12 cellular contexts compared by ENCODE assay signal in the genomic region with DNA sequence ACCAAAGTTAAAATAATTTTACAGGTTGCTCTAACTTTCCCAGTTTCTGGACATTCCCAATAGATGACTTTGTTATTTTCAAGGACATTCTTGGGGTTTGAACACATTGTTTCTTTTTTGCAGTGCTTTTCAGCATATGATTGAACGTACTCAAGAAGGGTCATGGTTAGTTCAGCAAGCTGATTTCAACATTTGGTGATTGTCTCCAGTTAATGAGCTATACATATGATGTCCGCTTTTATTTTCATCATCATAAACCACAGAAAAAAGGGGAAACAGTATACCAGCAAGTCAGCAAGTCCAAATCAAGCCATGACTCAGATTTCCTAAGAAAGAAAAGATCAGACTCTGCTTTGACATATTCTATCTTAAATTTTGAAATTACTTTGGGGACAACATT.
DNase-seq lines count a peak whose midpoint lies in the region; ATAC-seq and TF ChIP-seq lines count a peak whose summit lies in the region.
"Had no signal": no experiment of that assay in that cellular context is flagged by ENCODE, and none has a peak within 500 bp of the region (broad histone marks: within the 10 kb centered on the region; RNA-seq: fewer than 3 reads in every experiment).

No MANE protein-coding gene starts in this region.

- TF ChIP-seq CTCF in cardiac muscle cell (IDR thresholded peaks at IDR 0.05; ENCODE audit: low read depth, low read length), result no peak
- TF ChIP-seq CTCF in activated CD8-positive, alpha-beta T cell treated with anti-CD3 and anti-CD28 coated beads for 36 hours (IDR thresholded peaks at IDR 0.05), result no peak
- TF ChIP-seq CTCF in heart right ventricle (IDR thresholded peaks at IDR 0.05), result no peak
- TF ChIP-seq CTCF in upper lobe of left lung (IDR thresholded peaks at IDR 0.05), result no peak
- TF ChIP-seq CTCF in osteocyte (IDR thresholded peaks at IDR 0.05), result no peak

- no peak for TF ChIP-seq POLR2A in upper lobe of left lung (IDR thresholded peaks at IDR 0.05)

- DNase-seq in cardiac muscle cell (ENCODE audit: low read depth in 1 of 2, low spot score in 1 of 2) (peak in 1 of 2 donors; percentile 65), cardiac septum (ENCODE audit: low spot score) (no peak), heart right ventricle (no peak), upper lobe of left lung (no peak), osteocyte (ENCODE audit: extremely low spot score, unreplicated experiment) (no peak), D341Med (ENCODE audit: low spot score) (no peak)
- DNase-seq in activated CD8-positive, alpha-beta T cell treated with anti-CD3 and anti-CD28 coated beads for 36 hours, result no peak
- DNase-seq: activated CD4-positive, alpha-beta T cell treated with anti-CD3 and anti-CD28 coated beads, Interleukin-2, amount 50 U/mL, for 4 hours; NCI-H1694 had no signal

- no peaks in the 10 kb centered on the region for H3K27me3 ChIP-seq in cardiac muscle cell
- no peaks in the 10 kb centered on the region for H3K27me3 ChIP-seq in heart right ventricle
- no peaks in the 10 kb centered on the region for H3K27me3 ChIP-seq in upper lobe of left lung
- H3K27me3 ChIP-seq: hepatocyte, neural progenitor cell had no signal

- whole genome bisulfite sequencing in heart right ventricle, 2 donors, result 53% methylated on average over 2 of the region's 2 CpGs
- 41 to 60% methylated on average over 2 of the region's 2 CpGs for WGBS in upper lobe of left lung, 2 donors

- peaks cover 17% of the 10 kb centered on the region for H3K4me1 Mint-ChIP-seq in activated CD8-positive, alpha-beta T cell treated with anti-CD3 and anti-CD28 coated beads for 36 hours (ENCODE audit: low read depth)
- H3K4me1 Mint-ChIP-seq in osteocyte (ENCODE audit: unreplicated experiment), result peaks cover 7% of the 10 kb centered on the region
- H3K4me1 Mint-ChIP-seq: neural progenitor cell had no signal

- H3K4me3 ChIP-seq in cardiac muscle cell (no peak overlapping the region), heart right ventricle (no peak overlapping the region), upper lobe of left lung (no peak overlapping the region)
- H3K4me3 ChIP-seq: hepatocyte, neural progenitor cell had no signal

- H3K9me3 Mint-ChIP-seq in activated CD8-positive, alpha-beta T cell treated with anti-CD3 and anti-CD28 coated beads for 36 hours, result peaks cover 12% of the 10 kb centered on the region
- H3K9me3 Mint-ChIP-seq in osteocyte (ENCODE audit: unreplicated experiment), result peaks cover 11% of the 10 kb centered on the region

- peak overlapping the region; percentile 60 for H3K27ac ChIP-seq in cardiac muscle cell
- peak overlapping the region in 5 of 10 donors; percentile 0 to 80 (median 22) for H3K27ac ChIP-seq in heart right ventricle
- peak overlapping the region in 3 of 4 donors; percentile 8 to 32 (median 24) for H3K27ac ChIP-seq in upper lobe of left lung
- H3K27ac ChIP-seq: hepatocyte, neural progenitor cell had no signal

- POLR2A ChIA-PET in activated CD8-positive, alpha-beta T cell treated with anti-CD3 and anti-CD28 coated beads for 36 hours (lab: Charles Lee), result interaction anchor here (0.6 to 1.6 kb wide), 2 partner anchors 55 to 550 kb away, joined by 3 to 4 read pairs; no protein-coding TSS in a partner anchor

- H3K27ac Mint-ChIP-seq in activated CD8-positive, alpha-beta T cell treated with anti-CD3 and anti-CD28 coated beads for 36 hours, result peak overlapping the region; percentile 66
- H3K27ac Mint-ChIP-seq in osteocyte (ENCODE audit: unreplicated experiment), result no peak overlapping the region
- H3K27ac Mint-ChIP-seq: neural progenitor cell had no signal

- ATAC-seq in activated CD8-positive, alpha-beta T cell treated with anti-CD3 and anti-CD28 coated beads for 36 hours, result no peak
- peak in 7 of 8 donors; percentile 42 to 72 (median 56) for ATAC-seq in heart right ventricle
- peak; percentile 74 to 89 for ATAC-seq in upper lobe of left lung (ENCODE audit: low FRiP score in 2 of 2)
- ATAC-seq in GM18519 (IDR thresholded peaks at IDR 0.05; ENCODE audit: low FRiP score, unreplicated experiment), result no peak

- peaks cover 4% of the 10 kb centered on the region for H3K4me1 ChIP-seq in cardiac muscle cell (ENCODE audit: low read depth)
- H3K4me1 ChIP-seq in heart right ventricle, result peaks cover 0 to 31% (median 0%) of the 10 kb centered on the region in 9 donors
- no peaks in the 10 kb centered on the region for H3K4me1 ChIP-seq in upper lobe of left lung
- H3K4me1 ChIP-seq: neural progenitor cell had no signal

- intact Hi-C loops in cardiac septum (cut with DNase I), result no loop called here
- intact Hi-C loops in activated CD8-positive, alpha-beta T cell treated with anti-CD3 and anti-CD28 coated beads for 36 hours (cut with micrococcal nuclease), result loop anchor here (5.0 kb wide), 1 partner anchor 37 kb away; no protein-coding TSS in a partner anchor
- intact Hi-C loops in heart right ventricle (cut with DNase I), result no loop called here

- CTCF ChIA-PET in activated CD8-positive, alpha-beta T cell treated with anti-CD3 and anti-CD28 coated beads for 36 hours (lab: Charles Lee), result interaction anchor here (0.7 to 1.1 kb wide), 2 partner anchors 106 to 141 kb away, joined by 3 read pairs; no protein-coding TSS in a partner anchor

- H3K4me3 Mint-ChIP-seq in activated CD8-positive, alpha-beta T cell treated with anti-CD3 and anti-CD28 coated beads for 36 hours, result peak overlapping the region; percentile 22
- no peak overlapping the region for H3K4me3 Mint-ChIP-seq in osteocyte (ENCODE audit: unreplicated experiment)
- H3K4me3 Mint-ChIP-seq: neural progenitor cell had no signal

- H3K27me3 Mint-ChIP-seq in activated CD8-positive, alpha-beta T cell treated with anti-CD3 and anti-CD28 coated beads for 36 hours, result no peaks in the 10 kb centered on the region
- H3K27me3 Mint-ChIP-seq in osteocyte (ENCODE audit: unreplicated experiment), result no peaks in the 10 kb centered on the region

- no peaks in the 10 kb centered on the region for H3K9me3 ChIP-seq in cardiac muscle cell (ENCODE audit: low read depth)
- H3K9me3 ChIP-seq in heart right ventricle, result peaks cover 0 to 10% (median 3%) of the 10 kb centered on the region in 11 donors
- no peaks in the 10 kb centered on the region for H3K9me3 ChIP-seq in upper lobe of left lung

- peaks cover 20% of the 10 kb centered on the region for H3K36me3 Mint-ChIP-seq in activated CD8-positive, alpha-beta T cell treated with anti-CD3 and anti-CD28 coated beads for 36 hours (ENCODE audit: low read depth)
- no peaks in the 10 kb centered on the region for H3K36me3 Mint-ChIP-seq in osteocyte (ENCODE audit: unreplicated experiment)

- peak in 1 of 4 donors; percentile 23 for TF ChIP-seq EP300 in upper lobe of left lung (IDR thresholded peaks at IDR 0.05)

- H3K36me3 ChIP-seq in cardiac muscle cell (no peaks in the 10 kb centered on the region), heart right ventricle (no peaks in the 10 kb centered on the region), upper lobe of left lung (no peaks in the 10 kb centered on the region)
- H3K36me3 ChIP-seq: neural progenitor cell had no signal

Comparison
In these comparisons a context has a peak if more than half of its experiments do, and no peak if none do; other contexts are left out.
1. ATAC-seq: peak in heart right ventricle (7 of 8) and upper lobe of left lung (2 of 2); none in activated CD8-positive, alpha-beta T cell treated with anti-CD3 and anti-CD28 coated beads for 36 hours (single experiment) and GM18519 (single experiment).